Comparison of ENCODE assay signal across 8 cellular contexts in genomic region chr4:185395255-185395955, GRCh38. TPM values are rescaled to one million over a fixed set of nuclear protein-coding genes. Genes with fewer than 3 reads are reported as not detected.
DNase-seq lines count a peak whose midpoint lies in the region; ATAC-seq, FAIRE-seq and TF ChIP-seq lines count a peak whose summit lies in the region.

Gene LRP2BP, minus strand, starts transcription at chr4:185395924. Its CDS starts 17,738 bp downstream, at chr4:185378186.

- TF ChIP-seq CTCF in mammary epithelial cell (conservative IDR thresholded peaks at IDR 0.05 in 1 of 2, IDR thresholded peaks at IDR 0.05 in 1 of 2; ENCODE audit: extremely low read depth in 1 of 2, insufficient read depth in 1 of 2, low read depth in 1 of 2, low read length in 2 of 2) (no peak), HepG2 (CRISPR knock-in tag; IDR thresholded peaks at IDR 0.05) (no peak)

- H3K4me3 ChIP-seq in mammary epithelial cell (replicated peaks in 1 of 3; ENCODE audit: insufficient read depth in 1 of 3, low read depth in 2 of 3, low read length in 3 of 3) (peak within 1 kb of the TSS; percentile 70 to 86 (median 81)), HepG2 (replicated peaks in 1 of 3; ENCODE audit: insufficient read depth in 1 of 3, low read depth in 2 of 3, low read length in 3 of 3) (peak within 1 kb of the TSS; percentile 65 to 75 (median 71))

- no peak for TF ChIP-seq EP300 in HepG2 (IDR thresholded peaks at IDR 0.05; ENCODE audit: low read depth in 2 of 2, low read length in 2 of 2)
- TF ChIP-seq EP300 in HepG2 (CRISPR knock-in tag; IDR thresholded peaks at IDR 0.05; ENCODE audit: borderline replicate concordance): no peak

- CTCF ChIA-PET in mammary epithelial cell (lab: Charles Lee; ENCODE audit: low non-redundant PET) (no interaction called here), HepG2 (lab: Yijun Ruan, JAX; ENCODE audit: low intra/inter-chr PET ratio, low total read pairs) (no interaction called here)

- H3K4me2 ChIP-seq in mammary epithelial cell (ENCODE audit: insufficient read depth, low read depth, low read length): peak within 1 kb of the TSS; percentile 98
- peak within 1 kb of the TSS; percentile 81 for H3K4me2 ChIP-seq in HepG2 (ENCODE audit: low read depth, low read length)

- WGBS in mammary epithelial cell (ENCODE audit: low coverage, missing lambda C conversion rate): 2% methylated on average over 12 of the region's 12 CpGs
- WGBS in HepG2 (ENCODE audit: low lambda C conversion rate): 33% methylated on average over 12 of the region's 12 CpGs

- H3K79me2 ChIP-seq in mammary epithelial cell (ENCODE audit: insufficient read depth, low read length) (no peaks in the 10 kb centered on the region), HepG2 (ENCODE audit: insufficient read depth, low read length) (peaks cover 2% of the 10 kb centered on the region)

- intact Hi-C loops in mammary epithelial cell (cut with micrococcal nuclease) (loop anchor here (2.0 kb wide), 1 partner anchor 191 kb away; no protein-coding TSS in a partner anchor), HepG2 (cut with micrococcal nuclease; ENCODE audit: unreplicated experiment) (loop anchor here (5.0 kb wide), 1 partner anchor 193 kb away; the partner anchor contains the start of gene CFAP97)

- H3K27me3 ChIP-seq in mammary epithelial cell (ENCODE audit: insufficient read depth, low read length) (no peaks in the 10 kb centered on the region), HepG2 (ENCODE audit: control insufficient read depth in 1 of 2, insufficient read depth in 2 of 2, low read length in 2 of 2) (no peaks in the 10 kb centered on the region)

- no peak for FAIRE-seq in HepG2 (lab: Jason Lieb, UNC)

- ATAC-seq in HepG2: no peak
- no peak for ATAC-seq in GM21825 (IDR thresholded peaks at IDR 0.05; ENCODE audit: unreplicated experiment)

- no peaks in the 10 kb centered on the region for H4K20me1 ChIP-seq in mammary epithelial cell (ENCODE audit: insufficient read depth, low read length)
- no peaks in the 10 kb centered on the region; the same call in 1 of the 2 replicates for H4K20me1 ChIP-seq in HepG2 (ENCODE audit: insufficient read depth, low read length)

- H3K9ac ChIP-seq in mammary epithelial cell (ENCODE audit: insufficient read depth, low read length) (peak within 1 kb of the TSS; percentile 96), HepG2 (ENCODE audit: insufficient read depth, low read depth, low read length) (peak within 1 kb of the TSS; percentile 77)

- H3K4me1 ChIP-seq in mammary epithelial cell (ENCODE audit: insufficient read depth, low read length) (peaks cover 7% of the 10 kb centered on the region), HepG2 (ENCODE audit: insufficient read depth, low read length) (peaks cover 44% of the 10 kb centered on the region)

- dilution Hi-C loops in mammary epithelial cell (cut with HindIII; ENCODE audit: low sequenced_read_pairs): loop anchor here (5.0 kb wide), 1 partner anchor 88 kb away; no protein-coding TSS in a partner anchor

- H3K27ac ChIP-seq in mammary epithelial cell (ENCODE audit: insufficient read depth, low read depth, low read length) (peak within 1 kb of the TSS; percentile 99), HepG2 (ENCODE audit: extremely low read length, insufficient read depth, low read length) (peak within 1 kb of the TSS; percentile 95), temporal lobe (ENCODE audit: low read depth, low read length) (peak within 1 kb of the TSS; percentile 100)

- peak within 1 kb of the TSS; percentile 71 for H2AFZ ChIP-seq in mammary epithelial cell (ENCODE audit: low read depth, low read length)
- H2AFZ ChIP-seq in HepG2 (ENCODE audit: low read length): no peak within 1 kb of the TSS

- H3K9me3 ChIP-seq in mammary epithelial cell (replicated peaks; ENCODE audit: insufficient read depth, low read length) (no peaks in the 10 kb centered on the region), HepG2 (ENCODE audit: low read length) (no peaks in the 10 kb centered on the region)

- no peak for TF ChIP-seq RAD21 in HepG2 (CRISPR knock-in tag; IDR thresholded peaks at IDR 0.05)

- in situ Hi-C loops in mammary epithelial cell (cut with MboI; ENCODE audit: low sequenced_read_pairs in 2 of 2): loop anchor here (10.0 kb wide), 3 partner anchors 91 to 191 kb away; partner anchors contain the start of genes CFAP97 (in 1 of the 2) and SNX25 (in 1 of the 2)
- in situ Hi-C loops in HepG2 (cut with HindIII; ENCODE audit: extremely low pct_ligation_motif_present, low pct_unique_long_range_greater_than_20kb): no loop called here

- BruUV-seq in mammary epithelial cell (replicated peaks; lab: Mats Ljungman, UMichigan) (TSS peak; percentile 65), HepG2 (replicated peaks; lab: Mats Ljungman, UMichigan) (TSS peak; percentile 56)

- POLR2A ChIA-PET in HepG2 (lab: Yijun Ruan, JAX): interaction anchor here (2.7 kb wide), 1 partner anchor 30 kb away, joined by 30 read pairs; the partner anchor contains the start of gene UFSP2

- TF ChIP-seq POLR2A in HepG2 (IDR thresholded peaks at IDR 0.05; ENCODE audit: insufficient read depth in 1 of 2, low read depth in 2 of 2, low read length in 2 of 2): no peak

- DNase-seq in NCI-H510A treated with DMSO at 0.1 percent for 48 hours (lab: John Stamatoyannopoulos, UW) (peak; percentile 37), NCI-H510A (lab: John Stamatoyannopoulos, UW) (no peak), NCI-H526 treated with DMSO at 0.1 percent for 48 hours (lab: John Stamatoyannopoulos, UW) (peak; percentile 12), mammary epithelial cell (peak; percentile 19), HepG2 (ENCODE audit: low spot score) (peak; percentile 59), D341Med (ENCODE audit: low spot score) (no peak)

- H3K36me3 ChIP-seq in mammary epithelial cell (ENCODE audit: insufficient read depth, low read length): peaks cover 4% of the 10 kb centered on the region
- peaks cover 2 to 15% of the 10 kb centered on the region in 2 experiments; a peak in 3 of 5 replicates for H3K36me3 ChIP-seq in HepG2 (replicated peaks in 1 of 2; ENCODE audit: control insufficient read depth in 1 of 2, insufficient read depth in 2 of 2, low read length in 2 of 2)

TF ChIP-seq in HepG2, 621 proteins besides CTCF, POLR2A, EP300 and RAD21:
- TF ChIP-seq CREB1 (IDR thresholded peaks at IDR 0.05) (peak; percentile 92), CREB1 (CRISPR knock-in tag; IDR thresholded peaks at IDR 0.05) (peak; percentile 87), SP1 (IDR thresholded peaks at IDR 0.05) (no peak), SP1 (CRISPR knock-in tag; IDR thresholded peaks at IDR 0.05) (no peak), CHD2 (IDR thresholded peaks at IDR 0.05; ENCODE audit: low read depth, low read length) (no peak), ZNF713 (CRISPR knock-in tag; IDR thresholded peaks at IDR 0.05) (no peak), PLRG1 (conservative IDR thresholded peaks at IDR 0.05) (no peak), CREM (IDR thresholded peaks at IDR 0.05) (peak; percentile 80; the same call in 1 of the 2 replicates), CREM (CRISPR knock-in tag; IDR thresholded peaks at IDR 0.05) (no peak), GABPA (IDR thresholded peaks at IDR 0.05; ENCODE audit: low read depth, low read length) (no peak), GABPA (CRISPR knock-in tag; IDR thresholded peaks at IDR 0.05; ENCODE audit: low read depth) (0 out of 2 replicates have a peak, but pooled peaks have one; percentile 70), KLF12 (CRISPR knock-in tag; IDR thresholded peaks at IDR 0.05; ENCODE audit: borderline replicate concordance) (no peak), NR3C1 (CRISPR knock-in tag; IDR thresholded peaks at IDR 0.05) (no peak), ATF1 (CRISPR knock-in tag; IDR thresholded peaks at IDR 0.05) (peak; percentile 80), RNF2 (conservative IDR thresholded peaks at IDR 0.05; ENCODE audit: low read depth) (no peak), GZF1 (CRISPR knock-in tag; IDR thresholded peaks at IDR 0.05) (0 out of 2 replicates have a peak, but pooled peaks have one; percentile 2), ZKSCAN1 (IDR thresholded peaks at IDR 0.05; ENCODE audit: low read length) (0 out of 2 replicates have a peak, but pooled peaks have one; percentile 5)

RNA-seq across cellular contexts. Expression of gene LRP2BP, which starts in this region (rescaled TPM):
- total RNA-seq in mammary epithelial cell (under 1 TPM; 0.49 to 0.50 TPM), HepG2 (2016; rRNA removed; fragmentation: Illumina TruSeq; extraction: Trizol) (0.17 and 0.29 TPM in 2 replicates), temporal lobe (4.2 TPM)
- polyA plus RNA-seq in mammary epithelial cell (0.12 TPM), HepG2 (2011; rRNA removed) (0.22 and 0.29 TPM in 2 replicates)
- not detected for polyA minus RNA-seq in mammary epithelial cell
- total RNA-seq in HepG2 (2016; cell fraction: cytosol; rRNA removed; fragmentation: Illumina TruSeq; extraction: Trizol; ENCODE audit: low read depth): 0.20 and 0.26 TPM in 2 replicates
- total RNA-seq in HepG2 (2016; cell fraction: insoluble cytoplasmic fraction; rRNA removed; fragmentation: Illumina TruSeq; extraction: Trizol): 0.16 and 0.35 TPM in 2 replicates
- 0.37 and 0.48 TPM in 2 replicates for total RNA-seq in HepG2 (2016; cell fraction: membrane; rRNA removed; fragmentation: Illumina TruSeq; extraction: Trizol)
- total RNA-seq in HepG2 (2016; cell fraction: nucleus; rRNA removed; fragmentation: Illumina TruSeq; extraction: Trizol): 0.53 and 0.91 TPM in 2 replicates
- polyA plus RNA-seq in HepG2 (2011; cell fraction: cytosol; rRNA removed): 0.05 and 0.21 TPM in 2 replicates
- polyA plus RNA-seq in HepG2 (2011; cell fraction: nucleus; rRNA removed): 0.42 and 0.59 TPM in 2 replicates
- 1.0 and 1.8 TPM in 2 replicates for polyA plus RNA-seq in HepG2 (2012)
- 0.03 and 0.08 TPM in 2 replicates for polyA plus RNA-seq in HepG2 (2016; cell fraction: cytosol; fragmentation: Illumina TruSeq; extraction: Trizol; ENCODE audit: low read depth)
- 0.05 and 0.16 TPM in 2 replicates for polyA plus RNA-seq in HepG2 (2016; cell fraction: insoluble cytoplasmic fraction; fragmentation: Illumina TruSeq; extraction: Trizol; ENCODE audit: low read depth)
- 0.11 and 0.20 TPM in 2 replicates for polyA plus RNA-seq in HepG2 (2016; cell fraction: membrane; fragmentation: Illumina TruSeq; extraction: Trizol; ENCODE audit: low read depth)
- polyA plus RNA-seq in HepG2 (2016; cell fraction: nucleus; fragmentation: Illumina TruSeq; extraction: Trizol; ENCODE audit: insufficient read depth, low read depth): 0.14 and 0.37 TPM in 2 replicates
- polyA minus RNA-seq in HepG2 (2011; rRNA and poly(A)+ RNA removed; ENCODE audit: low replicate concordance): 0.04 and 0.68 TPM in 2 replicates
- 0.20 and 0.35 TPM in 2 replicates for polyA minus RNA-seq in HepG2 (2011; cell fraction: cytosol; rRNA and poly(A)+ RNA removed)
- polyA minus RNA-seq in HepG2 (2011; cell fraction: nucleus; rRNA and poly(A)+ RNA removed): 2.1 and 2.6 TPM in 2 replicates

Comparison
In these comparisons a context has a peak if more than half of its experiments do, and no peak if none do; other contexts are left out.
1. DNase-seq: peak in NCI-H510A treated with DMSO at 0.1 percent for 48 hours (single experiment), NCI-H526 treated with DMSO at 0.1 percent for 48 hours (single experiment) and HepG2 (single experiment); none in NCI-H510A (single experiment) and D341Med (single experiment).
2. Peak in DNase-seq, H3K4me3 ChIP-seq, H3K27ac ChIP-seq, H3K9ac ChIP-seq and H3K4me2 ChIP-seq in mammary epithelial cell; RNA of the gene not detected or under 1 TPM.
3. Peak in every context shown above with its lines, with median percentiles within 50 percentile points of each other: H3K27ac ChIP-seq.